In the genomic region with DNA sequence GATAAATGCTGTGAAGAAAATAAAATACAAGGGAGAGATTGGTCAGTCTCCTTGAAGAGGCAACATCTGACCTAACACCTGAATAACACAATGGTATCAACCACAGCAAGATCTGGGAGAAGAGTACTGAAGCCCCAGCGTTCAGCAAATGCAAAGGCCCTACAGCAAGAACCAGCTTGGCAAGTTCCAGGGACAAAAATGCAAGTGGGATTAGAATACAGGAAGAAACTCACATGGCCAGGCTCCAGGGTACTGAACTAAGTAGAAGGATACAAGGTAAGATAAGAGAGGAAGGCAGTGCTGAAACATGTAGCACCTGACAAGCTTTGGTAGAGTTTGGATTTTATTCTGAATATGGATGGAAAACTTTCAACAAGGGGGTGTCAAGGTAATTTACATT, we compare ENCODE assay signal across 1 cellular context.
TF ChIP-seq lines count a peak whose summit lies in the region.

No MANE protein-coding gene starts in this region.

TF ChIP-seq in GM12878, 131 proteins besides CTCF, POLR2A, EP300 and RAD21 (continued from another document):
- TF ChIP-seq NFYA (IDR thresholded peaks at IDR 0.05; ENCODE audit: borderline replicate concordance, low read depth, low read length), result no peak
- TF ChIP-seq HDGF (IDR thresholded peaks at IDR 0.05), result no peak
